8 cellular contexts compared by ENCODE assay signal in genomic region chr12:28191018-28191595, GRCh38. TPM values are rescaled to one million over a fixed set of nuclear protein-coding genes. Genes with fewer than 3 reads are reported as not detected.
DNase-seq lines count a peak whose midpoint lies in the region; ATAC-seq and TF ChIP-seq lines count a peak whose summit lies in the region.

No MANE protein-coding gene starts in this region.

- intact Hi-C loops in Right ventricle myocardium superior (cut with DNase I) = no loop called here

- 5% methylated on average over 14 of the region's 14 CpGs for WGBS in GM23248 (ENCODE audit: low coverage in 1 of 2, low lambda C conversion rate in 2 of 2, missing lambda C conversion rate in 2 of 2), 2 experiments

- H3K27me3 Mint-ChIP-seq in progenitor cell of endocrine pancreas = no peaks in the 10 kb centered on the region

- H3K9me3 ChIP-seq in GM23248 (ENCODE audit: low read depth) = no peaks in the 10 kb centered on the region

- H3K4me3 Mint-ChIP-seq in progenitor cell of endocrine pancreas (ENCODE audit: low read depth) = peak overlapping the region; percentile 92

- peaks cover 46% of the 10 kb centered on the region for H3K79me2 ChIP-seq in GM23248 (ENCODE audit: insufficient read depth)

- H3K4me1 Mint-ChIP-seq in progenitor cell of endocrine pancreas (ENCODE audit: low read depth) = peaks cover 14% of the 10 kb centered on the region

- H3K4me1 ChIP-seq in GM23248 (ENCODE audit: insufficient read depth) = peaks cover 16% of the 10 kb centered on the region

- peak overlapping the region; percentile 98 for H3K27ac Mint-ChIP-seq in progenitor cell of endocrine pancreas

- DNase-seq in DMS114 treated with DMSO at 0.1 percent for 48 hours (lab: John Stamatoyannopoulos, UW; ENCODE audit: unreplicated experiment) (peak; percentile 29), GM23248 (peak; percentile 86), NCI-H2196 (lab: John Stamatoyannopoulos, UW; ENCODE audit: unreplicated experiment) (peak; percentile 79), Right ventricle myocardium superior (no peak), progenitor cell of endocrine pancreas (ENCODE audit: low spot score, unreplicated experiment) (no peak), NCI-H1436 (lab: John Stamatoyannopoulos, UW) (no peak)
- DNase-seq in activated effector memory CD4-positive, alpha-beta T cell treated with anti-CD3 and anti-CD28 coated beads, Interleukin-2, amount 50 U/mL, for 16 hours = peak; percentile 76

- H3K36me3 Mint-ChIP-seq in progenitor cell of endocrine pancreas (ENCODE audit: insufficient read depth) = peaks cover 27% of the 10 kb centered on the region

- in situ Hi-C loops in GM23248 (cut with MboI) = no loop called here

- H3K4me3 ChIP-seq in GM23248 = peak overlapping the region; percentile 81

- H3F3A ChIP-seq in GM23248 (ENCODE audit: insufficient read depth) = peaks cover 14% of the 10 kb centered on the region

- H3K9me2 ChIP-seq in GM23248 (ENCODE audit: insufficient read depth) = no peaks in the 10 kb centered on the region

- H3K9ac ChIP-seq in GM23248 = peak overlapping the region; percentile 98

- TF ChIP-seq CTCF in progenitor cell of endocrine pancreas (IDR thresholded peaks at IDR 0.05; ENCODE audit: unreplicated experiment) = no peak

- H2AFZ ChIP-seq in GM23248 = peak overlapping the region; percentile 94

- H3K36me3 ChIP-seq in GM23248 (ENCODE audit: low read depth) = no peaks in the 10 kb centered on the region

- peaks cover 32% of the 10 kb centered on the region for H3K9me3 Mint-ChIP-seq in progenitor cell of endocrine pancreas (ENCODE audit: low read depth)

- no peaks in the 10 kb centered on the region for H3K27me3 ChIP-seq in GM23248 (replicated peaks; ENCODE audit: insufficient read depth)

- no peaks in the 10 kb centered on the region for H4K20me1 ChIP-seq in GM23248 (ENCODE audit: insufficient read depth)

- peak overlapping the region; percentile 82 for H3K4me2 ChIP-seq in GM23248 (ENCODE audit: unreplicated experiment)

- peak overlapping the region; percentile 98 for H3K27ac ChIP-seq in GM23248

- ATAC-seq in Right ventricle myocardium superior (ENCODE audit: poor library complexity) (peak; percentile 63), GM18519 (IDR thresholded peaks at IDR 0.05; ENCODE audit: low FRiP score, unreplicated experiment) (no peak)

RNA-seq across cellular contexts. Expression of gene CCDC91, which starts 0.9 kb away (rescaled TPM):
- 15.3 and 17.2 TPM in 2 replicates for total RNA-seq in GM23248 (2014; rRNA removed; shearing (Covaris generic))
- 31.0 and 31.5 TPM in 2 replicates for polyA plus RNA-seq in GM23248 (2016; fragmentation: Nextera tagmentation; extraction: Ambion mirVana)
- total RNA-seq in Right ventricle myocardium superior (50.4 TPM), progenitor cell of endocrine pancreas (46.4 and 51.3 TPM in 2 replicates)

Comparison
In these comparisons a context has a peak if more than half of its experiments do, and no peak if none do; other contexts are left out.
1. DNase-seq: peak in DMS114 treated with DMSO at 0.1 percent for 48 hours (single experiment), GM23248 (single experiment), NCI-H2196 (single experiment) and activated effector memory CD4-positive, alpha-beta T cell treated with anti-CD3 and anti-CD28 coated beads, Interleukin-2, amount 50 U/mL, for 16 hours (single experiment); none in Right ventricle myocardium superior (single experiment), progenitor cell of endocrine pancreas (single experiment) and NCI-H1436 (single experiment).